27 cellular contexts compared by ENCODE assay signal in the genomic region with DNA sequence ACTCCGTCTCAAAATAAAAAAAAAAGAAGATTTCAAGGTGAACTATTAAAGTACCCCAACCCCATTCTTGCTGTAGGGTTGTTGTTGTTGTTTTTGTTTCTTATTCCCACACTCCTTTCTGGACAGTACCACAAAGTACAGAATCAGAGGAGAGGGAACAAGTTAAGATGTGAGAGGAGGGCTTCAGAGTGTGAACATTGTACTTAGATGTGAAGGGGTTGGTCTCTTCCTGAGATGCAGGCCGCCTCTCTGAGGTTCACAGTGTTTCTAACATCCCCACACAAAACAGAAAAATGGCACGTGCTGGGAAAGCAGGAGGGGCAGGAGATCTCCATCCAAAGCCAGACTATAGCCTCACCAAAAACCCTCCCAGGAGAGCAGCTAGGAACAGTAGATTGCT. TPM values are rescaled to one million over a fixed set of nuclear protein-coding genes. Genes with fewer than 3 reads are reported as not detected.
"Had no signal": no experiment of that assay in that cellular context is flagged by ENCODE, and none has a peak within 500 bp of the region (broad histone marks: within the 10 kb centered on the region; RNA-seq: fewer than 3 reads in every experiment).

No MANE protein-coding gene starts in this region.

- H3K27ac ChIP-seq: SK-N-MC had no signal

- H3K4me3 Mint-ChIP-seq: activated CD4-positive, alpha-beta memory T cell treated with anti-CD3 and anti-CD28 coated beads, Interleukin-2, amount 10 ng/mL, durations not matched to agents 7 days and 5 days; activated CD4-positive, alpha-beta T cell treated with anti-CD3 and anti-CD28 coated beads for 36 hours; activated naive CD4-positive, alpha-beta T cell treated with anti-CD3 and anti-CD28 coated beads, Interleukin-2, amount 10 ng/mL, durations not matched to agents 7 days and 5 days; activated naive CD8-positive, alpha-beta T cell treated with anti-CD3 and anti-CD28 coated beads for 36 hours; T-cell had no signal

- ATAC-seq: activated CD4-positive, alpha-beta T cell treated with anti-CD3 and anti-CD28 coated beads for 36 hours; T-cell had no signal

- H3K27me3 Mint-ChIP-seq: activated naive CD4-positive, alpha-beta T cell treated with anti-CD3 and anti-CD28 coated beads, Interleukin-2, amount 10 ng/mL, durations not matched to agents 7 days and 5 days; activated naive CD8-positive, alpha-beta T cell treated with anti-CD3 and anti-CD28 coated beads for 36 hours had no signal

- H3K4me3 ChIP-seq: SK-N-MC had no signal

- H3K4me1 Mint-ChIP-seq: activated CD4-positive, alpha-beta memory T cell treated with anti-CD3 and anti-CD28 coated beads, Interleukin-2, amount 10 ng/mL, durations not matched to agents 7 days and 5 days; activated CD4-positive, alpha-beta T cell treated with anti-CD3 and anti-CD28 coated beads for 36 hours; activated naive CD4-positive, alpha-beta T cell treated with anti-CD3 and anti-CD28 coated beads, Interleukin-2, amount 10 ng/mL, durations not matched to agents 7 days and 5 days; T-cell had no signal

- DNase-seq: activated CD4-positive, alpha-beta memory T cell treated with anti-CD3 and anti-CD28 coated beads, Interleukin-2, amount 10 ng/mL, durations not matched to agents 7 days and 5 days; activated CD4-positive, alpha-beta T cell treated with anti-CD3 and anti-CD28 coated beads for 36 hours; activated CD4-positive, alpha-beta T cell treated with anti-CD3 and anti-CD28 coated beads, Interleukin-2, amount 50 U/mL, for 1 hour; activated gamma-delta T cell treated with Interleukin-2 at 50 U/mL for 16 hours; activated naive CD4-positive, alpha-beta T cell treated with anti-CD3 and anti-CD28 coated beads, Interleukin-2, amount 10 ng/mL, durations not matched to agents 7 days and 5 days; activated naive CD8-positive, alpha-beta T cell treated with anti-CD3 and anti-CD28 coated beads for 36 hours; activated T-cell treated with anti-CD3 and anti-CD28 coated beads for 4 hours; activated T-cell treated with anti-CD3 and anti-CD28 coated beads, Interleukin-2, amount 50 U/mL, for 48 hours; cerebellar nuclear complex; Kasumi-1; KBM-7; NCI-H1048; NCI-H146; NCI-H1930; NCI-H446; NCI-H748 treated with DMSO at 0.1 percent for 48 hours; SIG-M5; T-cell; T-helper 2 cell; T1000 had no signal

- H3K36me3 Mint-ChIP-seq: activated naive CD4-positive, alpha-beta T cell treated with anti-CD3 and anti-CD28 coated beads, Interleukin-2, amount 10 ng/mL, durations not matched to agents 7 days and 5 days; T-cell had no signal

- H3K27ac Mint-ChIP-seq: activated CD4-positive, alpha-beta memory T cell treated with anti-CD3 and anti-CD28 coated beads, Interleukin-2, amount 10 ng/mL, durations not matched to agents 7 days and 5 days; activated CD4-positive, alpha-beta T cell treated with anti-CD3 and anti-CD28 coated beads for 36 hours; activated naive CD4-positive, alpha-beta T cell treated with anti-CD3 and anti-CD28 coated beads, Interleukin-2, amount 10 ng/mL, durations not matched to agents 7 days and 5 days; activated naive CD8-positive, alpha-beta T cell treated with anti-CD3 and anti-CD28 coated beads for 36 hours; activated T-helper 2 cell treated with anti-CD3 and anti-CD28 coated beads, Interferon-gamma antibody, Interleukin-2, Interleukin-4, amounts not matched to agents 10 μg/mL and 5 μg/mL and 100 μg/mL, durations not matched to agents 14 hours and 24 hours and 36 hours; T-cell had no signal

RNA-seq across cellular contexts. Expression of a gene that starts 22.7 kb away (rescaled TPM):
- total RNA-seq: OCI-LY7, RPMI7951 had no signal

RNA-seq across cellular contexts. Expression of a gene that starts 45.2 kb away (rescaled TPM):
- total RNA-seq: activated CD4-positive, alpha-beta memory T cell treated with anti-CD3 and anti-CD28 coated beads, Interleukin-2, amount 10 ng/mL, durations not matched to agents 7 days and 5 days; activated CD4-positive, alpha-beta T cell treated with anti-CD3 and anti-CD28 coated beads for 36 hours; activated CD8-positive, alpha-beta memory T cell treated with anti-CD3 and anti-CD28 coated beads for 36 hours; activated naive CD8-positive, alpha-beta T cell treated with anti-CD3 and anti-CD28 coated beads for 36 hours; activated T-helper 2 cell treated with anti-CD3 and anti-CD28 coated beads, Interferon-gamma antibody, Interleukin-2, Interleukin-4, amounts not matched to agents 10 μg/mL and 5 μg/mL and 100 μg/mL, durations not matched to agents 14 hours and 24 hours and 36 hours; cardiac septum; M059J; OCI-LY7; RPMI7951; T-cell had no signal
